Comparison of ENCODE assay signal across 8 cellular contexts in the genomic region with DNA sequence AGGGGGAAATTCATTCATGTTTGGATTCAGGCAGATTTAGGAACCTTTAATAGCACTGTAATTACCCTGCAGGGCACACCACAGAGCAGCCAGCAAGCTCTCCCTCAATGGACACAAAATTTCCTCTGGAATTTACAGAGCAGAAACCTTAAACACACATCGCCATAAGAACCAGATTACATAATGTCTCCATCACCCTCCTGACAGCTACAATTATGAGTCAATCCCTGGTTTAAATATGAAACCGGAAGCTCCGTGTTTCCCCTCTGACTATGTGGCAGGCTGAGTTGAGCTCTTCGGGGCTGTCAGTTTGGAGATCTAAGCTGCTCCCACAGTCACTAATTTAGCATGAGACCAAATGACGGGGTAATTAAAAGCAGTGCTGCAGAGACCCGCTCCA.
DNase-seq lines count a peak whose midpoint lies in the region; ATAC-seq lines count a peak whose summit lies in the region.

No MANE protein-coding gene starts in this region.

- H3K79me2 ChIP-seq in ACC112 (ENCODE audit: control insufficient read depth, insufficient read depth, low read length, unreplicated experiment): peaks cover 3% of the 10 kb centered on the region

- H3K4me3 ChIP-seq in ACC112 (ENCODE audit: low read depth, low read length): peak overlapping the region; percentile 59

- no peak overlapping the region for H2AFZ ChIP-seq in ACC112 (ENCODE audit: low read length, unreplicated experiment)

- no peaks in the 10 kb centered on the region for H3K9me3 Mint-ChIP-seq in stimulated activated naive B cell treated with anti-CD40 and anti-IgM and Interleukin-4, amounts not matched to agents 10 μg/mL and 1 μg/mL and 100 μg/mL, for 72 hours

- H3K36me3 Mint-ChIP-seq in stimulated activated naive B cell treated with anti-CD40 and anti-IgM and Interleukin-4, amounts not matched to agents 10 μg/mL and 1 μg/mL and 100 μg/mL, for 72 hours: peaks cover 0 to 3% of the 10 kb centered on the region in 2 donors

- H3K27me3 ChIP-seq in ACC112 (ENCODE audit: insufficient read depth, low read length): no peaks in the 10 kb centered on the region

- peaks cover 49% of the 10 kb centered on the region for H3K4me1 ChIP-seq in ACC112 (ENCODE audit: control insufficient read depth, insufficient read depth, low read length, unreplicated experiment)

- peaks cover 24 to 62% of the 10 kb centered on the region in 2 donors for H3K4me1 Mint-ChIP-seq in stimulated activated naive B cell treated with anti-CD40 and anti-IgM and Interleukin-4, amounts not matched to agents 10 μg/mL and 1 μg/mL and 100 μg/mL, for 72 hours

- H3K27me3 Mint-ChIP-seq in stimulated activated naive B cell treated with anti-CD40 and anti-IgM and Interleukin-4, amounts not matched to agents 10 μg/mL and 1 μg/mL and 100 μg/mL, for 72 hours: peaks cover 5 to 33% of the 10 kb centered on the region in 2 donors

- DNase-seq in NCI-H2227 (lab: John Stamatoyannopoulos, UW; ENCODE audit: unreplicated experiment) (peak; percentile 14), amniotic stem cell (lab: John Stamatoyannopoulos, UW) (peak; percentile 46), iris pigment epithelial cell (ENCODE audit: low read depth) (peak; percentile 92), DMS79 treated with DMSO at 0.1 percent for 48 hours (lab: John Stamatoyannopoulos, UW) (no peak)
- DNase-seq in stimulated activated naive B cell treated with anti-CD40 and anti-IgM and Interleukin-4, amounts not matched to agents 10 μg/mL and 1 μg/mL and 100 μg/mL, for 72 hours: peak; percentile 58

- ATAC-seq in GM18498 (IDR thresholded peaks at IDR 0.05; ENCODE audit: unreplicated experiment) (peak; percentile 78), HG02798 (IDR thresholded peaks at IDR 0.05; ENCODE audit: poor library complexity, unreplicated experiment) (peak; percentile 78)
- peak; percentile 67 to 80 for ATAC-seq in stimulated activated naive B cell treated with anti-CD40 and anti-IgM and Interleukin-4, amounts not matched to agents 10 μg/mL and 1 μg/mL and 100 μg/mL, for 72 hours (replicated peaks)

- H3K36me3 ChIP-seq in ACC112 (ENCODE audit: insufficient read depth, low read length): no peaks in the 10 kb centered on the region

- peak overlapping the region; percentile 87 for H3K27ac ChIP-seq in ACC112 (ENCODE audit: low read depth, low read length)

- no peak overlapping the region for H3K27ac Mint-ChIP-seq in stimulated activated naive B cell treated with anti-CD40 and anti-IgM and Interleukin-4, amounts not matched to agents 10 μg/mL and 1 μg/mL and 100 μg/mL, for 72 hours

- peak overlapping the region; percentile 25 to 56 for H3K4me3 Mint-ChIP-seq in stimulated activated naive B cell treated with anti-CD40 and anti-IgM and Interleukin-4, amounts not matched to agents 10 μg/mL and 1 μg/mL and 100 μg/mL, for 72 hours
